ENCODE assay signal across 8 cellular contexts in genomic region chr1:182391028-182391361, GRCh38. TPM values are rescaled to one million over a fixed set of nuclear protein-coding genes. Genes with fewer than 3 reads are reported as not detected.
DNase-seq lines count a peak whose midpoint lies in the region; ATAC-seq lines count a peak whose summit lies in the region.

No MANE protein-coding gene starts in this region.

- ATAC-seq in HG02885 (IDR thresholded peaks at IDR 0.05; ENCODE audit: poor library complexity, unreplicated experiment) = peak; percentile 2
- peak; percentile 0 to 10 for ATAC-seq in activated naive CD4-positive, alpha-beta T cell treated with anti-CD3 and anti-CD28 coated beads, Interleukin-2, amount 50 U/mL, for 72 hours

- no peaks in the 10 kb centered on the region for H3K27me3 ChIP-seq in ACC112 (ENCODE audit: insufficient read depth, low read length)

- H3K27ac Mint-ChIP-seq in activated naive CD4-positive, alpha-beta T cell treated with anti-CD3 and anti-CD28 coated beads, Interleukin-2, amount 50 U/mL, for 72 hours = peak overlapping the region; percentile 88 to 97

- H3K9me3 Mint-ChIP-seq in activated naive CD4-positive, alpha-beta T cell treated with anti-CD3 and anti-CD28 coated beads, Interleukin-2, amount 50 U/mL, for 72 hours = no peaks in the 10 kb centered on the region

- H2AFZ ChIP-seq in ACC112 (ENCODE audit: low read length, unreplicated experiment) = peak overlapping the region; percentile 1

- peaks cover 43 to 52% of the 10 kb centered on the region in 2 donors for H3K36me3 Mint-ChIP-seq in activated naive CD4-positive, alpha-beta T cell treated with anti-CD3 and anti-CD28 coated beads, Interleukin-2, amount 50 U/mL, for 72 hours

- peak overlapping the region; percentile 68 for H3K27ac ChIP-seq in ACC112 (ENCODE audit: low read depth, low read length)

- DNase-seq in activated naive CD4-positive, alpha-beta T cell treated with anti-CD3 and anti-CD28 coated beads, Interleukin-2, amount 50 U/mL, for 72 hours (ENCODE audit: low spot score in 2 of 2) = no peak
- peak; percentile 43 for DNase-seq in stimulated activated naive CD4-positive, alpha-beta T cell treated with Interleukin-2 at 50 U/mL for 16 hours (lab: John Stamatoyannopoulos, UW)
- no peak for DNase-seq in superior temporal gyrus (ENCODE audit: extremely low spot score)
- DNase-seq in SHP77 (lab: John Stamatoyannopoulos, UW) = no peak
- no peak for DNase-seq in activated CD4-positive, alpha-beta T cell treated with anti-CD3 and anti-CD28 coated beads for 4 hours

- H3K4me3 ChIP-seq in ACC112 (ENCODE audit: low read depth, low read length) = peak overlapping the region; percentile 86
- H3K4me3 ChIP-seq in iPS-11a (ENCODE audit: low read depth, low read length) = peak overlapping the region; percentile 91

- H3K36me3 ChIP-seq in ACC112 (ENCODE audit: insufficient read depth, low read length) = peaks cover 20% of the 10 kb centered on the region

- peaks cover 38% of the 10 kb centered on the region for H3K79me2 ChIP-seq in ACC112 (ENCODE audit: control insufficient read depth, insufficient read depth, low read length, unreplicated experiment)

- H3K4me1 ChIP-seq in ACC112 (ENCODE audit: control insufficient read depth, insufficient read depth, low read length, unreplicated experiment) = peaks cover 5% of the 10 kb centered on the region

RNA-seq across cellular contexts. Expression of gene GLUL, which starts 0.6 kb away (rescaled TPM):
- total RNA-seq in activated naive CD4-positive, alpha-beta T cell treated with anti-CD3 and anti-CD28 coated beads, Interleukin-2, amount 50 U/mL, for 72 hours = 100 to 1,000 TPM; 106 to 201 TPM

RNA-seq across cellular contexts. Expression of gene TEDDM1, which starts 9.5 kb away (rescaled TPM):
- total RNA-seq in activated naive CD4-positive, alpha-beta T cell treated with anti-CD3 and anti-CD28 coated beads, Interleukin-2, amount 50 U/mL, for 72 hours = not detected

RNA-seq across cellular contexts. Expression of gene RGSL1, which starts 59.0 kb away (rescaled TPM):
- not detected for total RNA-seq in activated naive CD4-positive, alpha-beta T cell treated with anti-CD3 and anti-CD28 coated beads, Interleukin-2, amount 50 U/mL, for 72 hours
